ENCODE assay signal across 16 cellular contexts in genomic region chr3:112619295-112619694, GRCh38. TPM values are rescaled to one million over a fixed set of nuclear protein-coding genes. Genes with fewer than 3 reads are reported as not detected.
DNase-seq lines count a peak whose midpoint lies in the region; ATAC-seq, FAIRE-seq and TF ChIP-seq lines count a peak whose summit lies in the region.
"Had no signal": no experiment of that assay in that cellular context is flagged by ENCODE, and none has a peak within 500 bp of the region (broad histone marks: within the 10 kb centered on the region; RNA-seq: fewer than 3 reads in every experiment).

No MANE protein-coding gene starts in this region.

- no peak overlapping the region for H3K4me3 ChIP-seq in GM12878
- no peak overlapping the region for H3K4me3 ChIP-seq in smooth muscle cell
- H3K4me3 ChIP-seq in CD8-positive, alpha-beta T cell (ENCODE audit: low read depth, low read length), result no peak overlapping the region

- no peak overlapping the region for H3K4me3 Mint-ChIP-seq in CD8-positive, alpha-beta T cell
- H3K4me3 Mint-ChIP-seq: activated T-cell treated with anti-CD3 and anti-CD28 coated beads, Interleukin-2, amount 50 U/mL, for 4 hours; dendritic cell treated with granulocyte-macrophage colony-stimulating factor and Interleukin-4, amounts not matched to agents 40 ng/mL and 50 ng/mL, for 4 days; naive thymus-derived CD8-positive, alpha-beta T cell; T-cell had no signal

- no peaks in the 10 kb centered on the region for H3K36me3 ChIP-seq in GM12878 (ENCODE audit: control insufficient read depth in 2 of 2, insufficient read depth in 2 of 2, low read length in 1 of 2)
- H3K36me3 ChIP-seq in smooth muscle cell (ENCODE audit: low read depth), result no peaks in the 10 kb centered on the region
- no peaks in the 10 kb centered on the region for H3K36me3 ChIP-seq in CD8-positive, alpha-beta T cell (ENCODE audit: insufficient read depth, low read length)

- no peak overlapping the region for H2AFZ ChIP-seq in GM12878 (ENCODE audit: control insufficient read depth, low read depth, low read length)
- no peak overlapping the region for H2AFZ ChIP-seq in smooth muscle cell (ENCODE audit: low read depth)

- H3K4me2 ChIP-seq in GM12878 (ENCODE audit: control insufficient read depth, insufficient read depth) (peak overlapping the region; percentile 27; the same call in 1 of the 2 replicates), smooth muscle cell (no peak overlapping the region)

- POLR2A ChIA-PET in GM12878 (lab: Charles Lee), result interaction anchor here (0.5 kb wide), 1 partner anchor 1134 kb away, joined by 3 read pairs; no protein-coding TSS in a partner anchor
- POLR2A ChIA-PET in CD8-positive, alpha-beta T cell (lab: Charles Lee), result no interaction called here

- no peak overlapping the region for H3K27ac ChIP-seq in GM12878 (ENCODE audit: control insufficient read depth, insufficient read depth)
- no peak overlapping the region for H3K27ac ChIP-seq in smooth muscle cell (ENCODE audit: low read depth)
- H3K27ac ChIP-seq in CD8-positive, alpha-beta T cell (ENCODE audit: low read depth, low read length), result no peak overlapping the region
- H3K27ac ChIP-seq: C4-2B had no signal

- BruUV-seq in GM12878 (replicated peaks; lab: Mats Ljungman, UMichigan), result no TSS peak

- no peaks in the 10 kb centered on the region for H3K9me3 ChIP-seq in GM12878 (replicated peaks; ENCODE audit: control insufficient read depth, insufficient read depth, low read length)
- no peaks in the 10 kb centered on the region for H3K9me3 ChIP-seq in smooth muscle cell (replicated peaks; ENCODE audit: low read depth)
- no peaks in the 10 kb centered on the region for H3K9me3 ChIP-seq in CD8-positive, alpha-beta T cell (ENCODE audit: low read length)

- no peaks in the 10 kb centered on the region for H3F3A ChIP-seq in smooth muscle cell (ENCODE audit: low read depth)

- H3K27ac Mint-ChIP-seq in CD8-positive, alpha-beta T cell, result no peak overlapping the region
- H3K27ac Mint-ChIP-seq: dendritic cell treated with granulocyte-macrophage colony-stimulating factor and Interleukin-4, amounts not matched to agents 40 ng/mL and 50 ng/mL, for 4 days; T-cell had no signal

- H3K27me3 Mint-ChIP-seq in CD8-positive, alpha-beta T cell (ENCODE audit: low read depth), result peaks cover 4% of the 10 kb centered on the region
- H3K27me3 Mint-ChIP-seq: dendritic cell treated with granulocyte-macrophage colony-stimulating factor and Interleukin-4, amounts not matched to agents 40 ng/mL and 50 ng/mL, for 4 days had no signal

- no peak for TF ChIP-seq RAD21 in GM12878 (IDR thresholded peaks at IDR 0.05; ENCODE audit: insufficient read depth, low read depth, low read length)

- no peaks in the 10 kb centered on the region for H3K36me3 Mint-ChIP-seq in CD8-positive, alpha-beta T cell
- H3K36me3 Mint-ChIP-seq: T-cell had no signal

- intact Hi-C loops in GM12878 (cut with micrococcal nuclease; ENCODE audit: unreplicated experiment), result no loop called here
- intact Hi-C loops in CD8-positive, alpha-beta T cell (cut with DNase I, micrococcal nuclease), result no loop called here

- WGBS in GM12878 (ENCODE audit: insufficient coverage, insufficient replicate concordance, low lambda C conversion rate, missing lambda C conversion rate), result 4% methylated on average over 2 of the region's 2 CpGs
- 78% methylated on average over 2 of the region's 2 CpGs for WGBS in smooth muscle cell (ENCODE audit: low lambda C conversion rate)

- no peaks in the 10 kb centered on the region for H3K4me1 Mint-ChIP-seq in CD8-positive, alpha-beta T cell (ENCODE audit: low read depth)
- H3K4me1 Mint-ChIP-seq: T-cell had no signal

- TF ChIP-seq CTCF in GM12878 (IDR thresholded peaks at IDR 0.05 in 2 of 3, conservative IDR thresholded peaks at IDR 0.05 in 1 of 3; ENCODE audit: control insufficient read depth in 2 of 3, extremely low read depth in 1 of 3, insufficient read depth in 1 of 3, low read depth in 3 of 3, low read length in 3 of 3), result no peak
- TF ChIP-seq CTCF in smooth muscle cell (IDR thresholded peaks at IDR 0.05; ENCODE audit: borderline replicate concordance, insufficient read depth, poor library complexity, severe bottlenecking), result no peak
- TF ChIP-seq CTCF in CD8-positive, alpha-beta T cell (IDR thresholded peaks at IDR 0.05), result no peak

- ATAC-seq in GM21423 (IDR thresholded peaks at IDR 0.05; ENCODE audit: unreplicated experiment), result peak; percentile 56
- peak; percentile 87 for ATAC-seq in HG03135 (IDR thresholded peaks at IDR 0.05; ENCODE audit: unreplicated experiment)
- no peak for ATAC-seq in GM12878
- no peak for ATAC-seq in CD8-positive, alpha-beta T cell
- ATAC-seq: activated T-cell treated with anti-CD3 and anti-CD28 coated beads, Interleukin-2, amount 50 U/mL, for 4 hours; naive thymus-derived CD8-positive, alpha-beta T cell; T-cell had no signal

- no peak for FAIRE-seq in GM12891 (lab: Jason Lieb, UNC)
- no peak for FAIRE-seq in GM12878 (lab: Jason Lieb, UNC)
- FAIRE-seq: GM18507 had no signal

- peaks cover 0 to 11% of the 10 kb centered on the region in 2 experiments; a peak in 3 of 4 replicates for H3K27me3 ChIP-seq in GM12878 (replicated peaks in 1 of 2; ENCODE audit: control insufficient read depth in 2 of 2, insufficient read depth in 2 of 2, low read length in 1 of 2)
- no peaks in the 10 kb centered on the region for H3K27me3 ChIP-seq in smooth muscle cell (ENCODE audit: low read depth)
- no peaks in the 10 kb centered on the region for H3K27me3 ChIP-seq in CD8-positive, alpha-beta T cell (ENCODE audit: insufficient read depth, low read length)

- TF ChIP-seq EP300 in GM12878 (IDR thresholded peaks at IDR 0.05; ENCODE audit: borderline replicate concordance in 1 of 2, control insufficient read depth in 1 of 2, low read depth in 2 of 2, low read length in 2 of 2), result no peak

- no peaks in the 10 kb centered on the region for H4K20me1 ChIP-seq in GM12878 (ENCODE audit: control insufficient read depth, insufficient read depth)
- H4K20me1 ChIP-seq in smooth muscle cell (ENCODE audit: low read depth), result no peaks in the 10 kb centered on the region

- SMC1A ChIA-PET in GM12878 (lab: Charles Lee; ENCODE audit: uncharacterized antibody, unreplicated experiment), result no interaction called here

- H3K4me1 ChIP-seq in GM12878 (ENCODE audit: control insufficient read depth, insufficient read depth, low read length), result no peaks in the 10 kb centered on the region; the same call in 1 of the 2 replicates
- no peaks in the 10 kb centered on the region for H3K4me1 ChIP-seq in smooth muscle cell (ENCODE audit: low read depth)
- no peaks in the 10 kb centered on the region for H3K4me1 ChIP-seq in CD8-positive, alpha-beta T cell (ENCODE audit: insufficient read depth, low read length)

- TF ChIP-seq POLR2A in GM12891 (IDR thresholded peaks at IDR 0.05; ENCODE audit: low read depth, low read length) (no peak), GM12878 (IDR thresholded peaks at IDR 0.05; ENCODE audit: low read depth, low read length) (no peak)

- in situ Hi-C loops in GM12878 (cut with MboI), result no loop called here

- CTCF ChIA-PET in GM12878 (lab: Yijun Ruan, JAX), result interaction anchor here (1.6 kb wide), 1 partner anchor 13 kb away, joined by 4 read pairs; no protein-coding TSS in a partner anchor
- CTCF ChIA-PET in CD8-positive, alpha-beta T cell (lab: Charles Lee), result no interaction called here

- H3K79me2 ChIP-seq in GM12878 (ENCODE audit: control insufficient read depth, insufficient read depth, low read length), result no peaks in the 10 kb centered on the region
- H3K79me2 ChIP-seq in smooth muscle cell (ENCODE audit: low read depth), result no peaks in the 10 kb centered on the region

- no peaks in the 10 kb centered on the region for H3K9me3 Mint-ChIP-seq in CD8-positive, alpha-beta T cell
- H3K9me3 Mint-ChIP-seq: activated T-cell treated with anti-CD3 and anti-CD28 coated beads, Interleukin-2, amount 50 U/mL, for 4 hours; dendritic cell treated with granulocyte-macrophage colony-stimulating factor and Interleukin-4, amounts not matched to agents 40 ng/mL and 50 ng/mL, for 4 days; naive thymus-derived CD8-positive, alpha-beta T cell; T-cell had no signal

- H3K9ac ChIP-seq in GM12878 (ENCODE audit: control insufficient read depth, insufficient read depth, low read length) (no peak overlapping the region), smooth muscle cell (ENCODE audit: low read depth) (no peak overlapping the region)

- RAD21 ChIA-PET in GM12878 (lab: Charles Lee; ENCODE audit: unreplicated experiment), result no interaction called here

- no peak for DNase-seq in GM12891 (ENCODE audit: insufficient read length, low spot score)
- no peak for DNase-seq in GM12878 (ENCODE audit: low read depth, low spot score)
- no peak for DNase-seq in smooth muscle cell (lab: John Stamatoyannopoulos, UW; ENCODE audit: unreplicated experiment)
- no peak for DNase-seq in SW480 (ENCODE audit: low spot score)
- DNase-seq in GM19240 (ENCODE audit: insufficient read length, low spot score), result no peak
- DNase-seq in CD8-positive, alpha-beta T cell, result no peak
- DNase-seq: activated T-cell treated with anti-CD3 and anti-CD28 coated beads, Interleukin-2, amount 50 U/mL, for 4 hours; naive thymus-derived CD8-positive, alpha-beta T cell; NCI-H226; stimulated activated CD4-positive, alpha-beta T cell treated with anti-CD3 and anti-CD28 coated beads, Interleukin-2, amount 100 ng/mL, for 48 hours; T-cell had no signal

RNA-seq across cellular contexts. Expression of gene CCDC80, which starts 21.6 kb away (rescaled TPM):
- polyA plus RNA-seq in GM12891 (2012; ENCODE audit: low read depth, missing spikeins), result 0.39 TPM
- total RNA-seq in GM12878 (2013; cell fraction: nucleolus; rRNA removed), result 0.05 TPM in 1 of 2 replicates, not detected in the other
- total RNA-seq in GM12878 (2014; rRNA removed) (not detected in 2 replicates), GM12878 (2014; rRNA removed; fragmentation: Illumina TruSeq; extraction: Trizol) (not detected in 2 replicates), GM12878 (2021) (0.21 and 0.80 TPM in 2 replicates), smooth muscle cell (67.9 and 83.2 TPM in 2 replicates)
- polyA plus RNA-seq in GM12878 (2011; ENCODE audit: low read depth), result 0.17 TPM
- polyA plus RNA-seq in GM12878 (2011; rRNA removed) (0.04 TPM in 1 of 2 replicates, not detected in the other), GM12878 (2014; fragmentation: Illumina TruSeq; extraction: Trizol) (0.01 TPM in 1 of 2 replicates, not detected in the other), GM12878 (2014; fragmentation: Nextera tagmentation; extraction: Ambion mirVana) (under 1 TPM in 1 of 2 experiments, not detected in 1; 0.02 TPM), GM12878 (2014; rRNA removed) (not detected in 2 replicates), GM12878 (2016; fragmentation: Nextera tagmentation; extraction: Ambion mirVana) (under 1 TPM; 0.58 to 0.59 TPM), smooth muscle cell (147 and 159 TPM in 2 replicates)
- not detected in 2 replicates for polyA plus RNA-seq in GM12878 (2011; cell fraction: cytosol; rRNA removed)
- polyA plus RNA-seq in GM12878 (2011; cell fraction: nucleus; rRNA removed), result not detected in 2 replicates
- 0.14 and 0.15 TPM in 2 replicates for polyA plus RNA-seq in GM12878 (2012)
- not detected in 2 replicates for polyA minus RNA-seq in GM12878 (2011; rRNA and poly(A)+ RNA removed)
- polyA minus RNA-seq in GM12878 (2011; cell fraction: cytosol; rRNA and poly(A)+ RNA removed), result not detected in 2 replicates
- not detected in 2 replicates for polyA minus RNA-seq in GM12878 (2011; cell fraction: nucleus; rRNA and poly(A)+ RNA removed)
- total RNA-seq in CD8-positive, alpha-beta T cell, result not detected
- total RNA-seq: naive thymus-derived CD8-positive, alpha-beta T cell had no signal

RNA-seq across cellular contexts. Expression of gene SLC35A5, which starts 57.5 kb away (rescaled TPM):
- polyA plus RNA-seq in GM12891 (2012; ENCODE audit: low read depth, missing spikeins), result 8.7 TPM
- total RNA-seq in GM12878 (2013; cell fraction: nucleolus; rRNA removed), result 31.8 and 35.0 TPM in 2 replicates
- total RNA-seq in GM12878 (2014; rRNA removed) (15.8 and 25.6 TPM in 2 replicates), GM12878 (2014; rRNA removed; fragmentation: Illumina TruSeq; extraction: Trizol) (14.7 and 17.0 TPM in 2 replicates), GM12878 (2021) (16.3 and 20.0 TPM in 2 replicates), smooth muscle cell (28.0 and 29.1 TPM in 2 replicates)
- 8.8 TPM for polyA plus RNA-seq in GM12878 (2011; ENCODE audit: low read depth)
- polyA plus RNA-seq in GM12878 (2011; rRNA removed) (38.1 and 56.0 TPM in 2 replicates), GM12878 (2014; fragmentation: Illumina TruSeq; extraction: Trizol) (20.8 and 28.7 TPM in 2 replicates), GM12878 (2014; fragmentation: Nextera tagmentation; extraction: Ambion mirVana) (10 to 100 TPM; 10.9 to 15.7 TPM), GM12878 (2014; rRNA removed) (11.3 and 12.8 TPM in 2 replicates), GM12878 (2016; fragmentation: Nextera tagmentation; extraction: Ambion mirVana) (10 to 100 TPM; 32.0 to 35.6 TPM), smooth muscle cell (18.1 and 18.8 TPM in 2 replicates)
- polyA plus RNA-seq in GM12878 (2011; cell fraction: cytosol; rRNA removed), result 17.0 and 26.2 TPM in 2 replicates
- 19.0 and 21.4 TPM in 2 replicates for polyA plus RNA-seq in GM12878 (2011; cell fraction: nucleus; rRNA removed)
- 13.3 and 18.0 TPM in 2 replicates for polyA plus RNA-seq in GM12878 (2012)
- polyA minus RNA-seq in GM12878 (2011; rRNA and poly(A)+ RNA removed), result 36.6 and 40.7 TPM in 2 replicates
- polyA minus RNA-seq in GM12878 (2011; cell fraction: cytosol; rRNA and poly(A)+ RNA removed), result 15.1 and 15.8 TPM in 2 replicates
- polyA minus RNA-seq in GM12878 (2011; cell fraction: nucleus; rRNA and poly(A)+ RNA removed), result 5.0 and 5.9 TPM in 2 replicates
- 1 to 10 TPM; 4.4 to 6.1 TPM for total RNA-seq in CD8-positive, alpha-beta T cell

RNA-seq across cellular contexts. Expression of gene ATG3, which starts 57.5 kb away (rescaled TPM):
- 33.8 TPM for polyA plus RNA-seq in GM12891 (2012; ENCODE audit: low read depth, missing spikeins)
- 56.3 and 60.7 TPM in 2 replicates for total RNA-seq in GM12878 (2013; cell fraction: nucleolus; rRNA removed)
- 60.6 and 67.6 TPM in 2 replicates for total RNA-seq in GM12878 (2014; rRNA removed)
- total RNA-seq in GM12878 (2014; rRNA removed; fragmentation: Illumina TruSeq; extraction: Trizol), result 57.2 and 62.0 TPM in 2 replicates
- total RNA-seq in GM12878 (2021), result 48.2 and 53.7 TPM in 2 replicates
- 31.6 TPM for polyA plus RNA-seq in GM12878 (2011; ENCODE audit: low read depth)
- polyA plus RNA-seq in GM12878 (2011; rRNA removed), result 65.1 and 85.7 TPM in 2 replicates
- 28.7 and 33.2 TPM in 2 replicates for polyA plus RNA-seq in GM12878 (2011; cell fraction: cytosol; rRNA removed)
- polyA plus RNA-seq in GM12878 (2011; cell fraction: nucleus; rRNA removed), result 31.1 and 31.7 TPM in 2 replicates
- polyA plus RNA-seq in GM12878 (2012), result 44.0 and 45.4 TPM in 2 replicates
- polyA plus RNA-seq in GM12878 (2014; fragmentation: Illumina TruSeq; extraction: Trizol), result 68.6 and 97.1 TPM in 2 replicates
- 10 to 100 TPM; 49.8 to 71.2 TPM for polyA plus RNA-seq in GM12878 (2014; fragmentation: Nextera tagmentation; extraction: Ambion mirVana)
- 52.2 and 53.4 TPM in 2 replicates for polyA plus RNA-seq in GM12878 (2014; rRNA removed)
- polyA plus RNA-seq in GM12878 (2016; fragmentation: Nextera tagmentation; extraction: Ambion mirVana), result 10 to 100 TPM; 95.0 to 97.0 TPM
- 22.4 and 40.9 TPM in 2 replicates for polyA minus RNA-seq in GM12878 (2011; rRNA and poly(A)+ RNA removed)
- polyA minus RNA-seq in GM12878 (2011; cell fraction: cytosol; rRNA and poly(A)+ RNA removed), result 22.3 and 26.9 TPM in 2 replicates
- 27.3 and 44.0 TPM in 2 replicates for polyA minus RNA-seq in GM12878 (2011; cell fraction: nucleus; rRNA and poly(A)+ RNA removed)
- total RNA-seq in smooth muscle cell, result 32.5 and 35.7 TPM in 2 replicates
- polyA plus RNA-seq in smooth muscle cell, result 49.1 and 57.8 TPM in 2 replicates
- 10 to 100 TPM; 50.0 to 54.4 TPM for total RNA-seq in CD8-positive, alpha-beta T cell

Comparison
In these comparisons a context has a peak if more than half of its experiments do, and no peak if none do; other contexts are left out.
1. ATAC-seq: peak in GM21423 (single experiment) and HG03135 (single experiment); none in GM12878 (single experiment) and CD8-positive, alpha-beta T cell (single experiment).
2. RNA of gene CCDC80, which starts 21.6 kb away (total RNA-seq): 67.9 to 83.2 TPM in smooth muscle cell; 0.05 to 0.80 TPM in GM12878 and not detected in CD8-positive, alpha-beta T cell; every median in the first group is over 10 times any median in the second.